ENCODE assay signal across 10 cellular contexts in genomic region chr1:39110325-39110851, GRCh38.
A peak's percentile ranks its signal among the peaks of the same experiment; 100 is the strongest.
DNase-seq lines count a peak whose midpoint lies in the region; ATAC-seq, FAIRE-seq and TF ChIP-seq lines count a peak whose summit lies in the region.
"Had no signal": no experiment of that assay in that cellular context is flagged by ENCODE, and none has a peak within 500 bp of the region (broad histone marks: within the 10 kb centered on the region; RNA-seq: fewer than 3 reads in every experiment).

No MANE protein-coding gene starts in this region.

- intact Hi-C loops in left ventricle myocardium superior (cut with micrococcal nuclease), result no loop called here

- H3K27ac ChIP-seq in skeletal muscle tissue (ENCODE audit: low read depth, low read length), result peak overlapping the region; percentile 54
- H3K27ac ChIP-seq: neutrophil had no signal

- TF ChIP-seq CTCF in astrocyte of the cerebellum (IDR thresholded peaks at IDR 0.05; ENCODE audit: low read depth, low read length, missing control alignments), result no peak

- H3K4me3 ChIP-seq in astrocyte of the cerebellum (ENCODE audit: low read depth, low read length) (no peak overlapping the region), skeletal muscle tissue (ENCODE audit: low read length in 3 of 3) (no peak overlapping the region)

- no peaks in the 10 kb centered on the region for H3K9me3 ChIP-seq in skeletal muscle tissue (ENCODE audit: control insufficient read depth in 3 of 3, low read length in 3 of 3)
- H3K9me3 ChIP-seq: neutrophil had no signal

- no peak overlapping the region for H3K9ac ChIP-seq in skeletal muscle tissue (ENCODE audit: low read depth in 1 of 3, low read length in 3 of 3)

- DNase-seq in GM12891 (ENCODE audit: insufficient read length, low spot score) (no peak), astrocyte of the cerebellum (ENCODE audit: low read depth) (peak; percentile 59), left ventricle myocardium superior (no peak), putamen (ENCODE audit: low spot score) (no peak), SHP77 treated with DMSO at 0.1 percent for 48 hours (lab: John Stamatoyannopoulos, UW) (no peak), NCI-H2081 treated with DMSO at 0.1 percent for 48 hours (lab: John Stamatoyannopoulos, UW) (no peak)
- DNase-seq: stimulated activated naive CD4-positive, alpha-beta T cell had no signal

- peaks cover 35 to 51% (median 41%) of the 10 kb centered on the region in 3 donors for H3K4me1 ChIP-seq in skeletal muscle tissue (ENCODE audit: control insufficient read depth in 3 of 3, insufficient read depth in 3 of 3, low read length in 3 of 3)

- peak; percentile 23 for FAIRE-seq in GM12891 (lab: Jason Lieb, UNC)

- no peak for TF ChIP-seq POLR2A in GM12891 (IDR thresholded peaks at IDR 0.05; ENCODE audit: low read depth, low read length)

- in situ Hi-C loops in astrocyte of the cerebellum (cut with HindIII; ENCODE audit: low sequenced_read_pairs), result no loop called here

- no peaks in the 10 kb centered on the region for H3K36me3 ChIP-seq in skeletal muscle tissue (ENCODE audit: control insufficient read depth in 3 of 3, insufficient read depth in 3 of 3, low read length in 3 of 3)
- H3K36me3 ChIP-seq: neutrophil had no signal

- H3K27me3 ChIP-seq in skeletal muscle tissue (ENCODE audit: control insufficient read depth in 3 of 3, insufficient read depth in 3 of 3, low read length in 3 of 3), result no peaks in the 10 kb centered on the region

- ATAC-seq in left ventricle myocardium superior, result peak; percentile 64
- ATAC-seq in HG03565 (IDR thresholded peaks at IDR 0.05; ENCODE audit: unreplicated experiment), result no peak

TF ChIP-seq in GM12891, 5 proteins besides CTCF, POLR2A, EP300 and RAD21:
- TF ChIP-seq PAX5 (IDR thresholded peaks at IDR 0.05; ENCODE audit: insufficient read depth, low read length, severe bottlenecking), result no peak
- TF ChIP-seq POLR2AphosphoS5 (IDR thresholded peaks at IDR 0.05; ENCODE audit: low read depth, low read length), result no peak
- no peak for TF ChIP-seq TAF1 (IDR thresholded peaks at IDR 0.05; ENCODE audit: low read depth, low read length)
- TF ChIP-seq POU2F2 (IDR thresholded peaks at IDR 0.05; ENCODE audit: low read depth, low read length), result no peak
- no peak for TF ChIP-seq SPI1 (IDR thresholded peaks at IDR 0.05; ENCODE audit: low read depth, low read length)
